Comparison of ENCODE assay signal across 10 cellular contexts in genomic region chr9:37295796-37296195, GRCh38.
DNase-seq lines count a peak whose midpoint lies in the region; ATAC-seq and TF ChIP-seq lines count a peak whose summit lies in the region.
"Had no signal": no experiment of that assay in that cellular context is flagged by ENCODE, and none has a peak within 500 bp of the region (broad histone marks: within the 10 kb centered on the region; RNA-seq: fewer than 3 reads in every experiment).

No MANE protein-coding gene starts in this region.

- H3K4me2 ChIP-seq in DOHH2 (ENCODE audit: low read length), result peak overlapping the region; percentile 83
- H3K4me2 ChIP-seq in GM23338, result no peak overlapping the region

- H3K9ac ChIP-seq in colonic mucosa (ENCODE audit: low read depth in 2 of 2, low read length in 2 of 2), result no peak overlapping the region

- H3K9me3 ChIP-seq in DOHH2 (ENCODE audit: control insufficient read depth, insufficient read depth, low read length) (no peaks in the 10 kb centered on the region), suprapubic skin (no peaks in the 10 kb centered on the region), colonic mucosa (no peaks in the 10 kb centered on the region)
- H3K9me3 ChIP-seq: lower lobe of right lung, SJSA1 had no signal

- ATAC-seq in GM23338 (peak; percentile 45; the same call in 1 of the 3 replicates), GM19328 (IDR thresholded peaks at IDR 0.05; ENCODE audit: unreplicated experiment) (no peak), GM18498 (IDR thresholded peaks at IDR 0.05; ENCODE audit: unreplicated experiment) (no peak)
- ATAC-seq: lower lobe of right lung had no signal

- H3K9me2 ChIP-seq in DOHH2 (replicated peaks; ENCODE audit: control insufficient read depth, low read length), result no peaks in the 10 kb centered on the region
- H3K9me2 ChIP-seq in GM23338 (ENCODE audit: insufficient read depth), result no peaks in the 10 kb centered on the region

- H3K4me3 ChIP-seq in DOHH2 (ENCODE audit: low read length) (peak overlapping the region; percentile 59), GM23338 (no peak overlapping the region), suprapubic skin (no peak overlapping the region), colonic mucosa (no peak overlapping the region)
- H3K4me3 ChIP-seq: lower lobe of right lung, SJSA1 had no signal

- no peak overlapping the region for H2AFZ ChIP-seq in GM23338

- no peaks in the 10 kb centered on the region for H3K27me3 ChIP-seq in DOHH2 (ENCODE audit: control insufficient read depth, low read length)
- H3K27me3 ChIP-seq in GM23338 (ENCODE audit: insufficient read depth), result no peaks in the 10 kb centered on the region
- no peaks in the 10 kb centered on the region for H3K27me3 ChIP-seq in suprapubic skin
- no peaks in the 10 kb centered on the region for H3K27me3 ChIP-seq in colonic mucosa
- H3K27me3 ChIP-seq: SJSA1 had no signal

- H3K79me2 ChIP-seq in DOHH2 (ENCODE audit: control insufficient read depth, low read length) (peaks cover 83% of the 10 kb centered on the region), GM23338 (replicated peaks; ENCODE audit: insufficient read depth) (no peaks in the 10 kb centered on the region)

- no peaks in the 10 kb centered on the region for H3K27me3 Mint-ChIP-seq in GM23338 (ENCODE audit: insufficient read depth, low read depth, poor library complexity)
- H3K27me3 Mint-ChIP-seq in glutamatergic neuron (ENCODE audit: unreplicated experiment), result no peaks in the 10 kb centered on the region

- H3F3A ChIP-seq in DOHH2 (ENCODE audit: control insufficient read depth, insufficient read depth) (peaks cover 66% of the 10 kb centered on the region), GM23338 (replicated peaks; ENCODE audit: low read depth) (no peaks in the 10 kb centered on the region)

- no peak for TF ChIP-seq POLR2A in suprapubic skin (IDR thresholded peaks at IDR 0.05)

- no peaks in the 10 kb centered on the region for H3K9me3 Mint-ChIP-seq in GM23338
- H3K9me3 Mint-ChIP-seq in glutamatergic neuron (ENCODE audit: unreplicated experiment), result no peaks in the 10 kb centered on the region

- H4K20me1 ChIP-seq in DOHH2 (ENCODE audit: control insufficient read depth, insufficient read depth, low read depth, low read length) (no peaks in the 10 kb centered on the region), GM23338 (replicated peaks; ENCODE audit: insufficient read depth) (no peaks in the 10 kb centered on the region)

- peaks cover 10% of the 10 kb centered on the region for H3K4me1 Mint-ChIP-seq in GM23338
- peaks cover 15% of the 10 kb centered on the region for H3K4me1 Mint-ChIP-seq in glutamatergic neuron (ENCODE audit: low read depth, unreplicated experiment)

- TF ChIP-seq CTCF in DOHH2 (IDR thresholded peaks at IDR 0.05; ENCODE audit: low read depth, low read length, poor library complexity, severe bottlenecking) (peak; percentile 68), GM23338 (conservative IDR thresholded peaks at IDR 0.05; ENCODE audit: low read depth in 2 of 2) (peak in 1 of 2 experiments; percentile 57; a peak in 3 of 4 replicates), glutamatergic neuron (IDR thresholded peaks at IDR 0.05; ENCODE audit: partially characterized antibody, unreplicated experiment) (peak; percentile 30), suprapubic skin (IDR thresholded peaks at IDR 0.05) (no peak), colonic mucosa (IDR thresholded peaks at IDR 0.05) (no peak)

- intact Hi-C loops in colonic mucosa (cut with DNase I), result no loop called here

- H3K4me3 Mint-ChIP-seq in GM23338 (no peak overlapping the region), glutamatergic neuron (ENCODE audit: unreplicated experiment) (no peak overlapping the region)

- H3K27ac Mint-ChIP-seq in GM23338, result no peak overlapping the region; the same call in 1 of the 2 replicates
- H3K27ac Mint-ChIP-seq in glutamatergic neuron (ENCODE audit: unreplicated experiment), result no peak overlapping the region

- H3K36me3 ChIP-seq in DOHH2 (ENCODE audit: control insufficient read depth, low read length) (peaks cover 54% of the 10 kb centered on the region), GM23338 (ENCODE audit: insufficient read depth) (no peaks in the 10 kb centered on the region), suprapubic skin (no peaks in the 10 kb centered on the region), colonic mucosa (no peaks in the 10 kb centered on the region)
- H3K36me3 ChIP-seq: lower lobe of right lung, SJSA1 had no signal

- no peak for TF ChIP-seq EP300 in suprapubic skin (IDR thresholded peaks at IDR 0.05)

- H3K27ac ChIP-seq in DOHH2 (ENCODE audit: low read depth, low read length) (peak overlapping the region; percentile 99), GM23338 (ENCODE audit: low read depth) (no peak overlapping the region), suprapubic skin (no peak overlapping the region), colonic mucosa (no peak overlapping the region)
- H3K27ac ChIP-seq: lower lobe of right lung, SJSA1 had no signal

- H3K4me1 ChIP-seq in DOHH2 (ENCODE audit: control insufficient read depth, low read length) (peaks cover 99% of the 10 kb centered on the region), GM23338 (ENCODE audit: insufficient read depth) (peaks cover 8% of the 10 kb centered on the region), suprapubic skin (peaks cover 22% of the 10 kb centered on the region), colonic mucosa (no peaks in the 10 kb centered on the region)

- H3K36me3 Mint-ChIP-seq in GM23338 (ENCODE audit: low read depth) (no peaks in the 10 kb centered on the region), glutamatergic neuron (ENCODE audit: unreplicated experiment) (no peaks in the 10 kb centered on the region)

- DNase-seq in GM23338 (ENCODE audit: low spot score) (peak; percentile 64), RPMI8226 (peak; percentile 14), glutamatergic neuron (no peak), suprapubic skin (ENCODE audit: low spot score in 2 of 2) (no peak), colonic mucosa (no peak)
- DNase-seq: lower lobe of right lung had no signal

TF ChIP-seq in GM23338, 12 proteins besides CTCF, POLR2A, EP300 and RAD21 (continues in another document):
- TF ChIP-seq NANOG (IDR thresholded peaks at IDR 0.05; ENCODE audit: borderline replicate concordance) (no peak), ETS1 (IDR thresholded peaks at IDR 0.05) (no peak)

Comparison
In these comparisons a context has a peak if more than half of its experiments do, and no peak if none do; other contexts are left out.
1. CTCF ChIP-seq: peak in DOHH2 (single experiment) and glutamatergic neuron (single experiment); none in suprapubic skin (0 of 2) and colonic mucosa (single experiment).
2. DNase-seq: peak in GM23338 (single experiment) and RPMI8226 (single experiment); none in glutamatergic neuron (single experiment), suprapubic skin (0 of 2) and colonic mucosa (single experiment).